8 cellular contexts compared by ENCODE assay signal in the genomic region with DNA sequence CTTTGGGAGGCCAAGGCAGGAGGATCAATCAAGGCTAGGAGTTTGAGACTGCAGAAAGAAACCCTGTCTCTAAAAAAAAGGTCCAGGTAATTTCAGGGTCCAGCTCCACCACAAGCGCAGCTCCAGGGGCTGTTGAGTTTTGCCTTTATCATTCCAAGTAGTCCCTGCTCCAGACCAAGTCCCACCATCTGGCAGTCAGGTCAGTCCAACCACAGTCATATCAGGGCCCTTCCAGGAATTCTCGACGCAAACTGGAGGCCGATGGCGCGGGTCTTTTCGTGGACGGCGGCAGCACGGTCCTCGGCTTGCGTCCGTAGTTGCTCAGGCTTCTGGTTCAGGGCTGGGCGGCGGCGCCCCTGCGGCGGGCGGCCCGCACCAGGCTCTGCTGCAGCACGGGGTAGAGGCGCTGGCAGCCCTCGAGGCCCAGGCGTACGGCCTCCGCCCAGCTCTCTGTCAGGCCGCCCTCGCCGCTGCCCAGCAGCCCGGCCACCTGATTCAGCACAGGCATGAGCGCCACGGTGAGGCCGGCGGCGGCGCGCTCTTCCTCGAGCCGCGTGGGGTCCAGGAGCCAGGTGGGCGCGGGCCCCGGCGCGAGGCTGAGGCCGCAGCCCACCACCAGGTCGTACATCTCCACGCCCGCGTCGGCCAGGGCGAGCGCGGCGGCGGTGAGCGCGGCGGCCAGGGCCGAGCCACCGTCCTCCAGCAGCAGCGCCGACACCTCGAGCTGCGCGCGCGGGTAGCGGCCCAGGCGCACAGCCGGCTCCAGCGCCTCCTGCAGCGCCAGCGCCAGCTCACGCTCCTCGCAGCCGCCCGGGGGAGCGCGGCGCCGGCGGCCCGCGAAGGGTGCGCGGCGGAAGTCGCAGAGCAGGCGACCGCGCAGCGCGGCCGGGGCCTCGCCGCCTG. TPM values are rescaled to one million over a fixed set of nuclear protein-coding genes. Genes with fewer than 3 reads are reported as not detected.
A peak's percentile ranks its signal among the peaks of the same experiment; 100 is the strongest.
DNase-seq lines count a peak whose midpoint lies in the region; ATAC-seq and TF ChIP-seq lines count a peak whose summit lies in the region.

No MANE protein-coding gene starts in this region.

- ATAC-seq in GM21737 (IDR thresholded peaks at IDR 0.05; ENCODE audit: unreplicated experiment) = peak; percentile 37

- no peaks in the 10 kb centered on the region for H3K9me3 ChIP-seq in muscle layer of colon (ENCODE audit: low read length)
- no peaks in the 10 kb centered on the region for H3K9me3 ChIP-seq in tibial nerve

- H3K4me1 ChIP-seq in muscle layer of colon (ENCODE audit: insufficient read depth, low read length) (peaks cover 8% of the 10 kb centered on the region), tibial nerve (peaks cover 0 to 33% (median 15%) of the 10 kb centered on the region in 4 donors)

- peak overlapping the region; percentile 81 for H3K4me3 Mint-ChIP-seq in activated CD4-positive, alpha-beta T cell treated with anti-CD3 and anti-CD28 coated beads, Interleukin-2, amount 10 ng/mL, durations not matched to agents 7 days and 5 days

- no peak for TF ChIP-seq CTCF in GM12865 (IDR thresholded peaks at IDR 0.05; ENCODE audit: insufficient read depth, low read depth, low read length, missing control alignments)
- TF ChIP-seq CTCF in epithelial cell of esophagus (IDR thresholded peaks at IDR 0.05; ENCODE audit: insufficient read depth, low read depth, low read length, missing control alignments) = no peak
- no peak for TF ChIP-seq CTCF in tibial nerve (IDR thresholded peaks at IDR 0.05)

- no peaks in the 10 kb centered on the region for H3K9me3 Mint-ChIP-seq in activated CD4-positive, alpha-beta T cell treated with anti-CD3 and anti-CD28 coated beads, Interleukin-2, amount 10 ng/mL, durations not matched to agents 7 days and 5 days

- no peak for TF ChIP-seq EP300 in tibial nerve (IDR thresholded peaks at IDR 0.05)

- no peak for TF ChIP-seq POLR2A in tibial nerve (IDR thresholded peaks at IDR 0.05)

- H3K9ac ChIP-seq in muscle layer of colon (ENCODE audit: low read length) = no peak overlapping the region

- H3K27me3 ChIP-seq in muscle layer of colon (ENCODE audit: control insufficient read depth in 1 of 2, insufficient read depth in 2 of 2, low read length in 2 of 2) (no peaks in the 10 kb centered on the region), tibial nerve (no peaks in the 10 kb centered on the region)

- CTCF ChIA-PET in activated CD4-positive, alpha-beta T cell treated with anti-CD3 and anti-CD28 coated beads, Interleukin-2, amount 10 ng/mL, durations not matched to agents 7 days and 5 days (lab: Charles Lee) = interaction anchor here (1.0 to 5.0 kb wide), 9 partner anchors 9 to 272 kb away, joined by 3 to 29 read pairs (median 6); a partner anchor contains a TSS

- peaks cover 41% of the 10 kb centered on the region for H3K36me3 Mint-ChIP-seq in activated CD4-positive, alpha-beta T cell treated with anti-CD3 and anti-CD28 coated beads, Interleukin-2, amount 10 ng/mL, durations not matched to agents 7 days and 5 days (ENCODE audit: low read depth)

- peak overlapping the region; percentile 80 for H3K27ac ChIP-seq in muscle layer of colon (ENCODE audit: low read depth, low read length)
- H3K27ac ChIP-seq in tibial nerve = peak overlapping the region in 3 of 4 donors; percentile 43 to 92 (median 84)

- H3K27ac Mint-ChIP-seq in activated CD4-positive, alpha-beta T cell treated with anti-CD3 and anti-CD28 coated beads, Interleukin-2, amount 10 ng/mL, durations not matched to agents 7 days and 5 days = peak overlapping the region; percentile 90

- POLR2A ChIA-PET in activated CD4-positive, alpha-beta T cell treated with anti-CD3 and anti-CD28 coated beads, Interleukin-2, amount 10 ng/mL, durations not matched to agents 7 days and 5 days (lab: Charles Lee) = no interaction called here

- peak; percentile 59 for DNase-seq in GM12865 (ENCODE audit: low read depth)
- DNase-seq in Jurkat, Clone E6-1 (ENCODE audit: low read depth, low spot score) = no peak
- peak; percentile 35 for DNase-seq in activated CD4-positive, alpha-beta T cell treated with anti-CD3 and anti-CD28 coated beads, Interleukin-2, amount 10 ng/mL, durations not matched to agents 7 days and 5 days
- DNase-seq in epithelial cell of esophagus (ENCODE audit: low read depth) = peak; percentile 62
- DNase-seq in tibial nerve (ENCODE audit: low spot score in 2 of 2) = no peak
- no peak for DNase-seq in NCI-H1105 (lab: John Stamatoyannopoulos, UW)

- peaks cover 25% of the 10 kb centered on the region for H3K4me1 Mint-ChIP-seq in activated CD4-positive, alpha-beta T cell treated with anti-CD3 and anti-CD28 coated beads, Interleukin-2, amount 10 ng/mL, durations not matched to agents 7 days and 5 days

- H3K36me3 ChIP-seq in muscle layer of colon (ENCODE audit: insufficient read depth, low read length) = peaks cover 37% of the 10 kb centered on the region
- peaks cover 0 to 43% (median 26%) of the 10 kb centered on the region in 3 donors for H3K36me3 ChIP-seq in tibial nerve

- 1 to 6% methylated on average over 16 to 43 of the region's 97 CpGs for WGBS in tibial nerve, 2 donors

- H3K27me3 Mint-ChIP-seq in activated CD4-positive, alpha-beta T cell treated with anti-CD3 and anti-CD28 coated beads, Interleukin-2, amount 10 ng/mL, durations not matched to agents 7 days and 5 days = no peaks in the 10 kb centered on the region

- peak overlapping the region; percentile 67 for H3K4me3 ChIP-seq in GM12865 (ENCODE audit: low read depth, low read length)
- H3K4me3 ChIP-seq in Jurkat, Clone E6-1 (ENCODE audit: low read length) = peak overlapping the region; percentile 64
- H3K4me3 ChIP-seq in epithelial cell of esophagus (ENCODE audit: low read length) = peak overlapping the region; percentile 59
- H3K4me3 ChIP-seq in muscle layer of colon (ENCODE audit: low read depth in 1 of 2, low read length in 2 of 2) = peak overlapping the region; percentile 51 to 74
- H3K4me3 ChIP-seq in tibial nerve = peak overlapping the region; percentile 53 to 93 (median 71)

RNA-seq across cellular contexts. Expression of a gene that starts 0.7 kb away (rescaled TPM):
- 6.6 TPM for polyA plus RNA-seq in Jurkat, Clone E6-1 (2012; ENCODE audit: insufficient read depth, insufficient read length)
- total RNA-seq in activated CD4-positive, alpha-beta T cell treated with anti-CD3 and anti-CD28 coated beads, Interleukin-2, amount 10 ng/mL, durations not matched to agents 7 days and 5 days = 10 to 100 TPM; 26.3 to 27.4 TPM
- 10 to 100 TPM; 24.0 to 40.6 (median 27.4) TPM for total RNA-seq in tibial nerve

RNA-seq across cellular contexts. Expression of a gene that starts 38.3 kb away (rescaled TPM):
- 119 TPM for polyA plus RNA-seq in Jurkat, Clone E6-1 (2012; ENCODE audit: insufficient read depth, insufficient read length)
- 10 to 100 TPM; 97.4 to 99.8 TPM for total RNA-seq in activated CD4-positive, alpha-beta T cell treated with anti-CD3 and anti-CD28 coated beads, Interleukin-2, amount 10 ng/mL, durations not matched to agents 7 days and 5 days
- total RNA-seq in tibial nerve = 100 to 1,000 TPM in 1 of 4 donors, 10 to 100 TPM in 3; 69.8 to 129 (median 88.9) TPM

RNA-seq across cellular contexts. Expression of a gene that starts 48.0 kb away (rescaled TPM):
- polyA plus RNA-seq in Jurkat, Clone E6-1 (2012; ENCODE audit: insufficient read depth, insufficient read length) = 20.9 TPM
- total RNA-seq in activated CD4-positive, alpha-beta T cell treated with anti-CD3 and anti-CD28 coated beads, Interleukin-2, amount 10 ng/mL, durations not matched to agents 7 days and 5 days = 10 to 100 TPM; 29.0 to 29.9 TPM
- total RNA-seq in tibial nerve = 10 to 100 TPM; 27.8 to 57.6 (median 30.4) TPM

Comparison
In these comparisons a context has a peak if more than half of its experiments do, and no peak if none do; other contexts are left out.
1. DNase-seq: peak in GM12865 (single experiment), activated CD4-positive, alpha-beta T cell treated with anti-CD3 and anti-CD28 coated beads, Interleukin-2, amount 10 ng/mL, durations not matched to agents 7 days and 5 days (single experiment) and epithelial cell of esophagus (single experiment); none in Jurkat, Clone E6-1 (single experiment), tibial nerve (0 of 2) and NCI-H1105 (single experiment).
2. Peak in every context shown above with its lines, with median percentiles within 50 percentile points of each other: H3K4me3 ChIP-seq.